In genomic region chr3:57597973-57598351, GRCh38 we compare ENCODE assay signal across 8 cellular contexts. TPM values are rescaled to one million over a fixed set of nuclear protein-coding genes. Genes with fewer than 3 reads are reported as not detected.
A peak's percentile ranks its signal among the peaks of the same experiment; 100 is the strongest.
DNase-seq lines count a peak whose midpoint lies in the region; ATAC-seq and TF ChIP-seq lines count a peak whose summit lies in the region.

No MANE protein-coding gene starts in this region.

- H3K4me3 Mint-ChIP-seq in CD4-positive, CD25-positive, alpha-beta regulatory T cell, result peak overlapping the region; percentile 94 to 97 (median 96)
- H3K4me3 Mint-ChIP-seq in brain, result peak overlapping the region; percentile 93 to 99 (median 95)

- peak; percentile 19 to 21 for ATAC-seq in CD4-positive, CD25-positive, alpha-beta regulatory T cell (ENCODE audit: low read depth in 2 of 2)
- ATAC-seq in GM18858 (IDR thresholded peaks at IDR 0.05; ENCODE audit: unreplicated experiment) (no peak), HG02870 (IDR thresholded peaks at IDR 0.05; ENCODE audit: unreplicated experiment) (no peak), HG03175 (IDR thresholded peaks at IDR 0.05; ENCODE audit: unreplicated experiment) (no peak)

- H3K9me3 Mint-ChIP-seq in CD4-positive, CD25-positive, alpha-beta regulatory T cell, result no peaks in the 10 kb centered on the region
- peaks cover 0 to 7% (median 2%) of the 10 kb centered on the region in 5 experiments for H3K9me3 Mint-ChIP-seq in brain

- TF ChIP-seq CTCF in brain (conservative IDR thresholded peaks at IDR 0.05), result no peak

- peaks cover 10% of the 10 kb centered on the region for H3K36me3 Mint-ChIP-seq in CD4-positive, CD25-positive, alpha-beta regulatory T cell
- peaks cover 59% of the 10 kb centered on the region for H3K36me3 Mint-ChIP-seq in brain

- peak overlapping the region; percentile 99 for H3K27ac ChIP-seq in CD4-positive, CD25-positive, alpha-beta regulatory T cell (ENCODE audit: insufficient read depth, low read length, poor library complexity, severe bottlenecking)

- peak overlapping the region; percentile 99 for H3K27ac Mint-ChIP-seq in CD4-positive, CD25-positive, alpha-beta regulatory T cell
- H3K27ac Mint-ChIP-seq in brain, result peak overlapping the region; percentile 93 to 100 (median 98)

- H3K4me1 ChIP-seq in CD4-positive, CD25-positive, alpha-beta regulatory T cell (ENCODE audit: control insufficient read depth, insufficient read depth, low read length, poor library complexity, severe bottlenecking), result peaks cover 44% of the 10 kb centered on the region
- H3K4me1 ChIP-seq in mononuclear cell (ENCODE audit: insufficient read depth, low read length), result peaks cover 40% of the 10 kb centered on the region

- peak overlapping the region; percentile 92 for H3K4me3 ChIP-seq in CD4-positive, CD25-positive, alpha-beta regulatory T cell (ENCODE audit: low read depth, low read length)
- H3K4me3 ChIP-seq in MG63 (peak overlapping the region; percentile 98), mononuclear cell (ENCODE audit: low read length) (peak overlapping the region; percentile 100)

- H3K27me3 ChIP-seq in CD4-positive, CD25-positive, alpha-beta regulatory T cell (ENCODE audit: control insufficient read depth, insufficient read depth, low read length), result no peaks in the 10 kb centered on the region
- no peaks in the 10 kb centered on the region for H3K27me3 ChIP-seq in MG63
- no peaks in the 10 kb centered on the region for H3K27me3 ChIP-seq in mononuclear cell (ENCODE audit: insufficient read depth, low read length)

- peak in 1 of 3 donors; percentile 35 for DNase-seq in CD4-positive, CD25-positive, alpha-beta regulatory T cell
- peak; percentile 10 for DNase-seq in MG63
- no peak for DNase-seq in posterior cingulate gyrus

- no peaks in the 10 kb centered on the region for H3K9me3 ChIP-seq in CD4-positive, CD25-positive, alpha-beta regulatory T cell (ENCODE audit: control insufficient read depth in 2 of 2, low read length in 2 of 2)
- H3K9me3 ChIP-seq in MG63 (no peaks in the 10 kb centered on the region), mononuclear cell (ENCODE audit: low read depth, low read length) (no peaks in the 10 kb centered on the region)

- H3K4me1 Mint-ChIP-seq in CD4-positive, CD25-positive, alpha-beta regulatory T cell, result peaks cover 34 to 65% (median 45%) of the 10 kb centered on the region in 4 donors
- H3K4me1 Mint-ChIP-seq in brain, result peaks cover 54% of the 10 kb centered on the region

- H3K27me3 Mint-ChIP-seq in CD4-positive, CD25-positive, alpha-beta regulatory T cell, result no peaks in the 10 kb centered on the region
- peaks cover 17% of the 10 kb centered on the region for H3K27me3 Mint-ChIP-seq in brain

- intact Hi-C loops in posterior cingulate gyrus (cut with DNase I), result loop anchor here (2.0 to 5.0 kb wide), 4 partner anchors 43 to 371 kb away; partner anchors contain the start of genes APPL1, DENND6A and SLMAP

- no peaks in the 10 kb centered on the region for H3K36me3 ChIP-seq in CD4-positive, CD25-positive, alpha-beta regulatory T cell (ENCODE audit: control insufficient read depth, insufficient read depth, low read length)
- H3K36me3 ChIP-seq in MG63, result peaks cover 17% of the 10 kb centered on the region

RNA-seq across cellular contexts. Expression of gene ARF4, which starts 0.8 kb away (rescaled TPM):
- 84.6 TPM for total RNA-seq in CD4-positive, CD25-positive, alpha-beta regulatory T cell
- 100 to 1,000 TPM; 123 to 144 (median 132) TPM for polyA plus RNA-seq in CD4-positive, CD25-positive, alpha-beta regulatory T cell
- 120 and 159 TPM in 2 replicates for total RNA-seq in MG63 (2014; rRNA removed; shearing (Covaris generic); ENCODE audit: low replicate concordance)
- 107 TPM for polyA plus RNA-seq in brain (ENCODE audit: insufficient read depth, low read depth, low replicate concordance)
- 69.9 TPM for total RNA-seq in mononuclear cell

RNA-seq across cellular contexts. Expression of gene PDE12, which starts 41.9 kb away (rescaled TPM):
- 33.2 TPM for total RNA-seq in CD4-positive, CD25-positive, alpha-beta regulatory T cell
- 10 to 100 TPM; 16.0 to 26.2 (median 19.1) TPM for polyA plus RNA-seq in CD4-positive, CD25-positive, alpha-beta regulatory T cell
- 4.0 and 8.8 TPM in 2 replicates for total RNA-seq in MG63 (2014; rRNA removed; shearing (Covaris generic); ENCODE audit: low replicate concordance)
- 5.4 TPM for polyA plus RNA-seq in brain (ENCODE audit: insufficient read depth, low read depth, low replicate concordance)
- 43.4 TPM for total RNA-seq in mononuclear cell

RNA-seq across cellular contexts. Expression of gene DNAH12, which starts 53.8 kb away (rescaled TPM):
- 0.22 TPM for total RNA-seq in CD4-positive, CD25-positive, alpha-beta regulatory T cell
- polyA plus RNA-seq in CD4-positive, CD25-positive, alpha-beta regulatory T cell, result not detected
- not detected in 2 replicates for total RNA-seq in MG63 (2014; rRNA removed; shearing (Covaris generic); ENCODE audit: low replicate concordance)
- not detected for polyA plus RNA-seq in brain (ENCODE audit: insufficient read depth, low read depth, low replicate concordance)
- total RNA-seq in mononuclear cell, result 0.63 TPM

Comparison
In these comparisons a context has a peak if more than half of its experiments do, and no peak if none do; other contexts are left out.
1. ATAC-seq: peak in CD4-positive, CD25-positive, alpha-beta regulatory T cell (2 of 2); none in GM18858 (single experiment), HG02870 (single experiment) and HG03175 (single experiment).
2. Peak in every context shown above with its lines, with median percentiles within 50 percentile points of each other: H3K4me3 ChIP-seq.